ENCODE assay signal across 29 cellular contexts in genomic region chr5:119033135-119033534, GRCh38. TPM values are rescaled to one million over a fixed set of nuclear protein-coding genes. Genes with fewer than 3 reads are reported as not detected.
A peak's percentile ranks its signal among the peaks of the same experiment; 100 is the strongest.
DNase-seq lines count a peak whose midpoint lies in the region; ATAC-seq, FAIRE-seq and TF ChIP-seq lines count a peak whose summit lies in the region.
"Had no signal": no experiment of that assay in that cellular context is flagged by ENCODE, and none has a peak within 500 bp of the region (broad histone marks: within the 10 kb centered on the region; RNA-seq: fewer than 3 reads in every experiment).

No MANE protein-coding gene starts in this region.

- H3K4me2 ChIP-seq in KMS-11, result peak overlapping the region; percentile 30; the same call in 1 of the 2 replicates
- H3K4me2 ChIP-seq: SK-N-SH had no signal

- H3K9me3 ChIP-seq in spleen, result no peaks in the 10 kb centered on the region
- H3K9me3 ChIP-seq: ascending aorta, lower lobe of right lung, SK-N-SH, suprapubic skin had no signal

- WGBS in spleen, 5 donors, result 87 to 91% (median 89%) methylated on average over 3 of the region's 3 CpGs

- H3K27me3 ChIP-seq in KMS-11 (ENCODE audit: insufficient read depth, low read depth), result no peaks in the 10 kb centered on the region
- H3K27me3 ChIP-seq in spleen (replicated peaks in 1 of 7), result no peaks in the 10 kb centered on the region
- H3K27me3 ChIP-seq: ascending aorta, suprapubic skin had no signal

- H3K9ac ChIP-seq in KMS-11, result no peak overlapping the region
- H3K9ac ChIP-seq: SK-N-SH had no signal

- no peak overlapping the region for H3K4me3 Mint-ChIP-seq in activated naive CD8-positive, alpha-beta T cell treated with anti-CD3 and anti-CD28 coated beads for 36 hours
- no peak overlapping the region for H3K4me3 Mint-ChIP-seq in glutamatergic neuron (ENCODE audit: unreplicated experiment)
- H3K4me3 Mint-ChIP-seq: natural killer cell treated with Interleukin-12 subunit alpha and Interleukin-12 subunit beta and Interleukin-15 and Interleukin-18, amount 100 ng/mL, for 72 hours; stimulated activated effector memory CD8-positive, alpha-beta T cell treated with anti-CD3 and anti-CD28 coated beads, Interleukin-12 subunit alpha, Interleukin-12 subunit beta, amount 100 ng/mL, for 72 hours had no signal

- FAIRE-seq in GM12891 (lab: Jason Lieb, UNC), result peak; percentile 77
- FAIRE-seq: D721Med, HepG2 had no signal

- peaks cover 32% of the 10 kb centered on the region for H3K4me1 Mint-ChIP-seq in activated naive CD8-positive, alpha-beta T cell treated with anti-CD3 and anti-CD28 coated beads for 36 hours
- no peaks in the 10 kb centered on the region for H3K4me1 Mint-ChIP-seq in glutamatergic neuron (ENCODE audit: low read depth, unreplicated experiment)

- TF ChIP-seq CTCF in KMS-11 (conservative IDR thresholded peaks at IDR 0.05; ENCODE audit: low read depth, low read length), result no peak
- TF ChIP-seq CTCF in spleen (IDR thresholded peaks at IDR 0.05 in 8 of 11, conservative IDR thresholded peaks at IDR 0.05 in 3 of 11), result no peak
- no peak for TF ChIP-seq CTCF in glutamatergic neuron (IDR thresholded peaks at IDR 0.05; ENCODE audit: partially characterized antibody, unreplicated experiment)

- H3K36me3 Mint-ChIP-seq in activated naive CD8-positive, alpha-beta T cell treated with anti-CD3 and anti-CD28 coated beads for 36 hours, result peaks cover 2% of the 10 kb centered on the region
- no peaks in the 10 kb centered on the region for H3K36me3 Mint-ChIP-seq in glutamatergic neuron (ENCODE audit: unreplicated experiment)
- H3K36me3 Mint-ChIP-seq: activated naive CD4-positive, alpha-beta T cell treated with anti-CD3 and anti-CD28 coated beads, Interleukin-2, amount 50 U/mL, for 72 hours; natural killer cell treated with Interleukin-12 subunit alpha and Interleukin-12 subunit beta and Interleukin-15 and Interleukin-18, amount 100 ng/mL, for 72 hours; stimulated activated effector memory CD8-positive, alpha-beta T cell treated with anti-CD3 and anti-CD28 coated beads, Interleukin-12 subunit alpha, Interleukin-12 subunit beta, amount 100 ng/mL, for 72 hours had no signal

- H3K4me3 ChIP-seq in KMS-11 (IDR thresholded peaks at IDR 0.05; ENCODE audit: insufficient read depth, low read depth, low read length), result no peak overlapping the region
- no peak overlapping the region for H3K4me3 ChIP-seq in spleen
- H3K4me3 ChIP-seq: ascending aorta, lower lobe of right lung, suprapubic skin had no signal

- peaks cover 31% of the 10 kb centered on the region for H3K4me1 ChIP-seq in KMS-11 (ENCODE audit: low read depth, poor library complexity, severe bottlenecking)
- peaks cover 0 to 53% (median 20%) of the 10 kb centered on the region in 6 donors for H3K4me1 ChIP-seq in spleen
- H3K4me1 ChIP-seq: ascending aorta, lower lobe of right lung had no signal

- DNase-seq in GM12891 (ENCODE audit: insufficient read length, low spot score) (no peak), spleen (no peak), NCI-H2227 (lab: John Stamatoyannopoulos, UW; ENCODE audit: unreplicated experiment) (no peak), glutamatergic neuron (no peak), DMS53 (lab: John Stamatoyannopoulos, UW) (no peak)
- no peak for DNase-seq in activated naive CD8-positive, alpha-beta T cell treated with anti-CD3 and anti-CD28 coated beads for 36 hours
- DNase-seq: activated CD4-positive, alpha-beta T cell treated with anti-CD3 and anti-CD28 coated beads for 4 hours; activated CD8-positive, alpha-beta memory T cell treated with anti-CD3 and anti-CD28 coated beads for 24 hours; activated T-cell treated with anti-CD3 and anti-CD28 coated beads for 4 hours; effector CD4-positive, alpha-beta T cell; hypothalamus; lower lobe of right lung; NCI-H1436 treated with DMSO at 0.1 percent for 48 hours; NCI-H2107; NCI-H446; NCI-H748 treated with DMSO at 0.1 percent for 48 hours; OCI-M1; SK-N-SH; T-helper 2 cell had no signal

- intact Hi-C loops in spleen (cut with DNase I; ENCODE audit: low total_unique reads), result no loop called here

- no peaks in the 10 kb centered on the region for H3K79me2 ChIP-seq in KMS-11 (ENCODE audit: insufficient read depth, low read depth)

- no peak overlapping the region for H2AFZ ChIP-seq in KMS-11 (ENCODE audit: low read depth)

- no peak for TF ChIP-seq POLR2A in GM12891 (IDR thresholded peaks at IDR 0.05; ENCODE audit: low read depth, low read length)
- TF ChIP-seq POLR2A in spleen (IDR thresholded peaks at IDR 0.05), result no peak

- peak overlapping the region; percentile 6 for H3K27ac Mint-ChIP-seq in activated naive CD8-positive, alpha-beta T cell treated with anti-CD3 and anti-CD28 coated beads for 36 hours
- no peak overlapping the region for H3K27ac Mint-ChIP-seq in glutamatergic neuron (ENCODE audit: unreplicated experiment)
- H3K27ac Mint-ChIP-seq: activated naive CD4-positive, alpha-beta T cell treated with anti-CD3 and anti-CD28 coated beads, Interleukin-2, amount 50 U/mL, for 72 hours; activated T-helper 2 cell treated with anti-CD3 and anti-CD28 coated beads, Interferon-gamma antibody, Interleukin-2, Interleukin-4, amounts not matched to agents 10 μg/mL and 5 μg/mL and 100 μg/mL, durations not matched to agents 14 hours and 24 hours and 36 hours; natural killer cell treated with Interleukin-12 subunit alpha and Interleukin-12 subunit beta and Interleukin-15 and Interleukin-18, amount 100 ng/mL, for 72 hours; stimulated activated effector memory CD8-positive, alpha-beta T cell treated with anti-CD3 and anti-CD28 coated beads, Interleukin-12 subunit alpha, Interleukin-12 subunit beta, amount 100 ng/mL, for 72 hours had no signal

- H3K36me3 ChIP-seq in KMS-11 (ENCODE audit: insufficient read depth) (no peaks in the 10 kb centered on the region), spleen (no peaks in the 10 kb centered on the region)
- H3K36me3 ChIP-seq: ascending aorta, lower lobe of right lung, suprapubic skin had no signal

- H4K20me1 ChIP-seq in KMS-11 (ENCODE audit: insufficient read depth), result no peaks in the 10 kb centered on the region

- no peaks in the 10 kb centered on the region for H3K9me3 Mint-ChIP-seq in activated naive CD8-positive, alpha-beta T cell treated with anti-CD3 and anti-CD28 coated beads for 36 hours
- H3K9me3 Mint-ChIP-seq in glutamatergic neuron (ENCODE audit: unreplicated experiment), result no peaks in the 10 kb centered on the region
- H3K9me3 Mint-ChIP-seq: activated naive CD4-positive, alpha-beta T cell treated with anti-CD3 and anti-CD28 coated beads, Interleukin-2, amount 50 U/mL, for 72 hours; activated T-helper 2 cell treated with anti-CD3 and anti-CD28 coated beads, Interferon-gamma antibody, Interleukin-2, Interleukin-4, amounts not matched to agents 10 μg/mL and 5 μg/mL and 100 μg/mL, durations not matched to agents 14 hours and 24 hours and 36 hours; natural killer cell treated with Interleukin-12 subunit alpha and Interleukin-12 subunit beta and Interleukin-15 and Interleukin-18, amount 100 ng/mL, for 72 hours; stimulated activated effector memory CD8-positive, alpha-beta T cell treated with anti-CD3 and anti-CD28 coated beads, Interleukin-12 subunit alpha, Interleukin-12 subunit beta, amount 100 ng/mL, for 72 hours had no signal

- H3K27me3 Mint-ChIP-seq in activated naive CD8-positive, alpha-beta T cell treated with anti-CD3 and anti-CD28 coated beads for 36 hours, result no peaks in the 10 kb centered on the region
- H3K27me3 Mint-ChIP-seq in glutamatergic neuron (ENCODE audit: unreplicated experiment), result peaks cover 5% of the 10 kb centered on the region
- H3K27me3 Mint-ChIP-seq: natural killer cell treated with Interleukin-12 subunit alpha and Interleukin-12 subunit beta and Interleukin-15 and Interleukin-18, amount 100 ng/mL, for 72 hours had no signal

- no peak overlapping the region for H3K27ac ChIP-seq in KMS-11
- H3K27ac ChIP-seq in spleen, result peak overlapping the region in 7 of 8 donors; percentile 26 to 84 (median 69)
- H3K27ac ChIP-seq: ascending aorta, lower lobe of right lung, suprapubic skin had no signal

- ATAC-seq in GM19455 (IDR thresholded peaks at IDR 0.05; ENCODE audit: unreplicated experiment), result no peak
- ATAC-seq: activated naive CD4-positive, alpha-beta T cell treated with anti-CD3 and anti-CD28 coated beads, Interleukin-2, amount 50 U/mL, for 72 hours; natural killer cell treated with Interleukin-12 subunit alpha and Interleukin-12 subunit beta and Interleukin-15 and Interleukin-18, amount 100 ng/mL, for 72 hours; stimulated activated effector memory CD8-positive, alpha-beta T cell treated with anti-CD3 and anti-CD28 coated beads, Interleukin-12 subunit alpha, Interleukin-12 subunit beta, amount 100 ng/mL, for 72 hours had no signal

TF ChIP-seq in GM12891, 5 proteins besides CTCF, POLR2A, EP300 and RAD21:
- TF ChIP-seq POLR2AphosphoS5 (IDR thresholded peaks at IDR 0.05; ENCODE audit: low read depth, low read length) (no peak), POU2F2 (IDR thresholded peaks at IDR 0.05; ENCODE audit: low read depth, low read length) (no peak), TAF1 (IDR thresholded peaks at IDR 0.05; ENCODE audit: low read depth, low read length) (no peak), PAX5 (IDR thresholded peaks at IDR 0.05; ENCODE audit: insufficient read depth, low read length, severe bottlenecking) (no peak)

RNA-seq across cellular contexts. Expression of gene DMXL1, which starts 37.8 kb away (rescaled TPM):
- 17.9 TPM for polyA plus RNA-seq in GM12891 (2012; ENCODE audit: low read depth, missing spikeins)
- total RNA-seq in activated naive CD8-positive, alpha-beta T cell treated with anti-CD3 and anti-CD28 coated beads for 36 hours, result 10 to 100 TPM; 22.1 to 25.1 TPM
- 10 to 100 TPM; 64.3 to 89.9 (median 75.9) TPM for total RNA-seq in spleen
- polyA plus RNA-seq in spleen, result 10 to 100 TPM; 19.3 to 27.3 (median 22.5) TPM
- total RNA-seq in glutamatergic neuron (ENCODE audit: unreplicated experiment), result 24.2 TPM

RNA-seq across cellular contexts. Expression of gene DTWD2, which starts 44.8 kb away (rescaled TPM):
- polyA plus RNA-seq in GM12891 (2012; ENCODE audit: low read depth, missing spikeins), result 2.0 TPM
- 1 to 10 TPM; 5.4 to 5.7 TPM for total RNA-seq in activated naive CD8-positive, alpha-beta T cell treated with anti-CD3 and anti-CD28 coated beads for 36 hours
- total RNA-seq in spleen, result 10 to 100 TPM in 3 of 7 donors, 1 to 10 TPM in 4; 7.2 to 25.5 (median 9.6) TPM
- 1 to 10 TPM; 1.2 to 3.0 (median 1.4) TPM for polyA plus RNA-seq in spleen
- total RNA-seq in glutamatergic neuron (ENCODE audit: unreplicated experiment), result 1.6 TPM
